Comparison of ENCODE assay signal across 12 cellular contexts in genomic region chr2:236769981-236770671, GRCh38.
A peak's percentile ranks its signal among the peaks of the same experiment; 100 is the strongest.
DNase-seq lines count a peak whose midpoint lies in the region; ATAC-seq and TF ChIP-seq lines count a peak whose summit lies in the region.
"Had no signal": no experiment of that assay in that cellular context is flagged by ENCODE, and none has a peak within 500 bp of the region (broad histone marks: within the 10 kb centered on the region; RNA-seq: fewer than 3 reads in every experiment).

No MANE protein-coding gene starts in this region.

- H3K27me3 Mint-ChIP-seq in chondrocyte (ENCODE audit: low read depth) = no peaks in the 10 kb centered on the region

- H3K4me3 Mint-ChIP-seq in chondrocyte (ENCODE audit: unreplicated experiment) = peak overlapping the region; percentile 27
- H3K4me3 Mint-ChIP-seq: activated T-helper 17 cell treated with anti-CD3 and anti-CD28 coated beads, Interleukin-2, amount 50 U/mL, for 72 hours; stimulated activated naive CD8-positive, alpha-beta T cell treated with anti-CD3 and anti-CD28 coated beads, Interleukin-15, Interleukin-2, amounts not matched to agents 100 ng/mL and 50 ng/mL, for 24 hours had no signal

- CTCF ChIA-PET in HEK293T (lab: Yijun Ruan, JAX) = no interaction called here

- H3K9me3 Mint-ChIP-seq in chondrocyte (ENCODE audit: low read depth) = peaks cover 11% of the 10 kb centered on the region
- H3K9me3 Mint-ChIP-seq: activated T-helper 17 cell treated with anti-CD3 and anti-CD28 coated beads, Interleukin-2, amount 50 U/mL, for 72 hours; stimulated activated naive CD8-positive, alpha-beta T cell treated with anti-CD3 and anti-CD28 coated beads, Interleukin-15, Interleukin-2, amounts not matched to agents 100 ng/mL and 50 ng/mL, for 24 hours had no signal

- H3K27ac Mint-ChIP-seq in chondrocyte (ENCODE audit: unreplicated experiment) = peak overlapping the region; percentile 89
- H3K27ac Mint-ChIP-seq: activated T-helper 17 cell treated with anti-CD3 and anti-CD28 coated beads, Interleukin-2, amount 50 U/mL, for 72 hours; stimulated activated naive CD8-positive, alpha-beta T cell treated with anti-CD3 and anti-CD28 coated beads, Interleukin-15, Interleukin-2, amounts not matched to agents 100 ng/mL and 50 ng/mL, for 24 hours had no signal

- H3K4me1 Mint-ChIP-seq in chondrocyte (ENCODE audit: low read depth) = peaks cover 64% of the 10 kb centered on the region
- H3K4me1 Mint-ChIP-seq: activated T-helper 17 cell treated with anti-CD3 and anti-CD28 coated beads, Interleukin-2, amount 50 U/mL, for 72 hours had no signal

- no peak for TF ChIP-seq CTCF in AG09319 (IDR thresholded peaks at IDR 0.05; ENCODE audit: low read depth, low read length)
- TF ChIP-seq CTCF in chondrocyte (IDR thresholded peaks at IDR 0.05) = no peak

- DNase-seq in AG09319 (ENCODE audit: extremely low read depth, low read depth) = peak; percentile 68
- DNase-seq in LHCN-M2 (ENCODE audit: low read depth) = peak; percentile 98
- DNase-seq in chondrocyte (ENCODE audit: low spot score) = no peak
- peak; percentile 95 for DNase-seq in myocyte (ENCODE audit: low read depth)
- DNase-seq in NCI-H187 treated with DMSO at 0.1 percent for 48 hours (lab: John Stamatoyannopoulos, UW) = no peak
- DNase-seq in left lobe of liver (ENCODE audit: low spot score) = no peak
- no peak for DNase-seq in HEK293T (ENCODE audit: extremely low spot score)
- DNase-seq: Calu3, foreskin melanocyte had no signal

- ATAC-seq in left lobe of liver (no peak), HG03354 (IDR thresholded peaks at IDR 0.05; ENCODE audit: poor library complexity, severe bottlenecking, unreplicated experiment) (no peak)
- ATAC-seq: activated T-helper 17 cell treated with anti-CD3 and anti-CD28 coated beads, Interleukin-2, amount 50 U/mL, for 72 hours had no signal

- POLR2A ChIA-PET in HEK293T (lab: Yijun Ruan, JAX) = no interaction called here

- peaks cover 3% of the 10 kb centered on the region for H3K36me3 Mint-ChIP-seq in chondrocyte (ENCODE audit: low read depth)

TF ChIP-seq in HEK293T, 16 proteins besides CTCF, POLR2A, EP300 and RAD21:
- TF ChIP-seq FOXK2 (IDR thresholded peaks at IDR 0.05) (no peak), BHLHE40 (IDR thresholded peaks at IDR 0.05; ENCODE audit: borderline replicate concordance) (no peak), FOXA1 (IDR thresholded peaks at IDR 0.05) (no peak), HDGF (IDR thresholded peaks at IDR 0.05; ENCODE audit: borderline replicate concordance) (no peak), ARNT (IDR thresholded peaks at IDR 0.05) (no peak), SUZ12 (IDR thresholded peaks at IDR 0.05) (no peak), NFRKB (IDR thresholded peaks at IDR 0.05) (no peak), TARDBP (IDR thresholded peaks at IDR 0.05) (no peak), CTBP1 (IDR thresholded peaks at IDR 0.05; ENCODE audit: borderline replicate concordance) (no peak), ZNF384 (IDR thresholded peaks at IDR 0.05) (no peak), FOXM1 (IDR thresholded peaks at IDR 0.05; ENCODE audit: borderline replicate concordance) (no peak), ELF4 (IDR thresholded peaks at IDR 0.05) (no peak), SP1 (IDR thresholded peaks at IDR 0.05) (no peak), L3MBTL2 (conservative IDR thresholded peaks at IDR 0.05) (no peak), LEF1 (IDR thresholded peaks at IDR 0.05; ENCODE audit: borderline replicate concordance) (no peak)
- TF ChIP-seq, protein P1, sequence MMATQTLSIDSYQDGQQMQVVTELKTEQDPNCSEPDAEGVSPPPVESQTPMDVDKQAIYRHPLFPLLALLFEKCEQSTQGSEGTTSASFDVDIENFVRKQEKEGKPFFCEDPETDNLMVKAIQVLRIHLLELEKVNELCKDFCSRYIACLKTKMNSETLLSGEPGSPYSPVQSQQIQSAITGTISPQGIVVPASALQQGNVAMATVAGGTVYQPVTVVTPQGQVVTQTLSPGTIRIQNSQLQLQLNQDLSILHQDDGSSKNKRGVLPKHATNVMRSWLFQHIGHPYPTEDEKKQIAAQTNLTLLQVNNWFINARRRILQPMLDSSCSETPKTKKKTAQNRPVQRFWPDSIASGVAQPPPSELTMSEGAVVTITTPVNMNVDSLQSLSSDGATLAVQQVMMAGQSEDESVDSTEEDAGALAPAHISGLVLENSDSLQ (IDR thresholded peaks at IDR 0.05) = no peak

Comparison
In these comparisons a context has a peak if more than half of its experiments do, and no peak if none do; other contexts are left out.
1. DNase-seq: peak in AG09319 (single experiment), LHCN-M2 (single experiment) and myocyte (single experiment); none in chondrocyte (single experiment), NCI-H187 treated with DMSO at 0.1 percent for 48 hours (single experiment), left lobe of liver (single experiment) and HEK293T (single experiment).